13 cellular contexts compared by ENCODE assay signal in the genomic region with DNA sequence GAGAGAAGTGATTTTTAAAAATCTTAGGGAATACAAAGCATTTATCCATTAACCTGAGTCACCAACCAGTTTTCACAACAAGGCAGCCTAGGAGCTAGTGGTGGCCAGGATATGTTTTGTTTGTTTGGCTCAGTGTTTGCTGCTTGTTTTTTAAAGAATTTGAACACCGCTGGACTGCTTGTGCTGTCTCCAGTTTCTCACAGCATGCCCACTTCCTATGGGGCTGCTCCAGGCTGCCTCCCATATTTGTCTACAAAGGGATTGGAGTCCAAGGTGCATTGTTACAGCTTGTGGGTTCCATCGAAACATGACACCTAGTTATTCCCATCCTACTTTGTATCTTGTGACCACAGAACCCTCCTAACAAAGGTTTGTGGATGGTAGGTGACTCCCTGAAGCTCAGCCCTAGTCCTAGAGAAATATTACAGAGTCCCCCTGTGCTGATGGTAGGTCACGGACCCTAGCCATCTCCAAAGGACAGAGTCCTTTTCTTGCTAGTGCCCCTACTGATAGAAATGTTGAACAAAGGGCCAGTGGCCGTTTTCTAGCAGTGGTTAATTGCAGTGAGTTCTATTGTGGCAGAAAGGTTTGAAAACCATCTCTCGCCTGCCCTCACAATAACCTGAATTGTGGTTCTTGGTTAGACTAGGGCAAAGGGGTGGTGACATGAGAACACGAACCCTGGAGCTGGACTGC. TPM values are rescaled to one million over a fixed set of nuclear protein-coding genes. Genes with fewer than 3 reads are reported as not detected.
A peak's percentile ranks its signal among the peaks of the same experiment; 100 is the strongest.
DNase-seq lines count a peak whose midpoint lies in the region; ATAC-seq and TF ChIP-seq lines count a peak whose summit lies in the region.
"Had no signal": no experiment of that assay in that cellular context is flagged by ENCODE, and none has a peak within 500 bp of the region (broad histone marks: within the 10 kb centered on the region; RNA-seq: fewer than 3 reads in every experiment).

No MANE protein-coding gene starts in this region.

- H3K36me3 ChIP-seq in upper lobe of right lung, result no peaks in the 10 kb centered on the region
- H3K36me3 ChIP-seq: sigmoid colon, vagina had no signal

- no peaks in the 10 kb centered on the region for H3K27me3 ChIP-seq in upper lobe of right lung
- H3K27me3 ChIP-seq: sigmoid colon, vagina had no signal

- H3K4me3 ChIP-seq in epithelial cell of esophagus (ENCODE audit: low read length), result no peak overlapping the region
- H3K4me3 ChIP-seq in upper lobe of right lung, result no peak overlapping the region
- H3K4me3 ChIP-seq: K562, sigmoid colon, vagina had no signal

- no peaks in the 10 kb centered on the region for H3K4me1 ChIP-seq in upper lobe of right lung
- H3K4me1 ChIP-seq: sigmoid colon, vagina had no signal

- TF ChIP-seq CTCF in epithelial cell of esophagus (IDR thresholded peaks at IDR 0.05; ENCODE audit: insufficient read depth, low read depth, low read length, missing control alignments) (no peak), upper lobe of right lung (IDR thresholded peaks at IDR 0.05) (no peak)

- H3K27ac ChIP-seq in upper lobe of right lung, result no peak overlapping the region
- H3K27ac ChIP-seq: sigmoid colon, vagina had no signal

- no peak for ATAC-seq in upper lobe of right lung
- ATAC-seq: K562 had no signal

- H3K9me3 ChIP-seq in upper lobe of right lung, result no peaks in the 10 kb centered on the region
- H3K9me3 ChIP-seq: sigmoid colon, vagina had no signal

- intact Hi-C loops in upper lobe of right lung (cut with DNase I), result no loop called here

- DNase-seq in HCEC 1CT (peak; percentile 35), NCI-H748 (lab: John Stamatoyannopoulos, UW; ENCODE audit: unreplicated experiment) (peak; percentile 60), epithelial cell of esophagus (ENCODE audit: low read depth) (peak; percentile 75), renal cortical epithelial cell (ENCODE audit: low read depth) (peak; percentile 81), NCI-H1417 treated with DMSO at 0.1 percent for 48 hours (lab: John Stamatoyannopoulos, UW) (no peak), mucosa of gallbladder (ENCODE audit: low spot score) (no peak), upper lobe of right lung (no peak)
- DNase-seq: activated CD4-positive, alpha-beta memory T cell treated with anti-CD3 and anti-CD28 coated beads for 36 hours; activated naive CD4-positive, alpha-beta T cell treated with anti-CD3 and anti-CD28 coated beads, Interleukin-2, amount 50 U/mL, for 16 hours; sigmoid colon had no signal

RNA-seq across cellular contexts. Expression of a gene that starts 23.2 kb away (rescaled TPM):
- total RNA-seq in renal cortical epithelial cell (9.2 and 26.0 TPM in 2 replicates), mucosa of gallbladder (12.7 TPM), upper lobe of right lung (13.4 TPM)
- total RNA-seq: activated CD4-positive, alpha-beta memory T cell treated with anti-CD3 and anti-CD28 coated beads for 36 hours; mononuclear cell; vagina had no signal

Comparison
In these comparisons a context has a peak if more than half of its experiments do, and no peak if none do; other contexts are left out.
1. DNase-seq: peak in HCEC 1CT (single experiment), NCI-H748 (single experiment), epithelial cell of esophagus (single experiment) and renal cortical epithelial cell (single experiment); none in NCI-H1417 treated with DMSO at 0.1 percent for 48 hours (single experiment), mucosa of gallbladder (single experiment) and upper lobe of right lung (single experiment).